In the genomic region with DNA sequence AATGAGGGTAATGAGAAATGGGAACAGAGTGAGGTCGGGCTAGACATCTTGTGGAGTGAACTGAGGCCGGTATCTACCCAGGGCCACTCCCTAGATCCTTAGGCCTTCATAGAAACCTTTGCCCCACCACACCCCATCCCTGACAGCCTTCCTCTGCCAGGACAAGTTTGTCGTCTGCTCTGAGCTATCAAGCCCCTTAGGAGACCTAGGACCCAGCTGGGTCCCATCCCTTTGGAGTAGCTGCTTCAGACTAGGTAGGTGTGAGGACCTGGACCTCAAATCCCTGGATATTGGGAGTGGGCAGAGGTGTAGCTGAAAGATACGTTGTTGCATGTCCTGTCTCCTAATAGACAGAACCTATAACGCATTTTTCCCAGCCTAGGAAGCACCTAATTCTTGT, we compare ENCODE assay signal across 15 cellular contexts. TPM values are rescaled to one million over a fixed set of nuclear protein-coding genes. Genes with fewer than 3 reads are reported as not detected.
A peak's percentile ranks its signal among the peaks of the same experiment; 100 is the strongest.
DNase-seq lines count a peak whose midpoint lies in the region; ATAC-seq and TF ChIP-seq lines count a peak whose summit lies in the region.
"Had no signal": no experiment of that assay in that cellular context is flagged by ENCODE, and none has a peak within 500 bp of the region (broad histone marks: within the 10 kb centered on the region; RNA-seq: fewer than 3 reads in every experiment).

A gene (plus strand): TSS at position 136 of the 400 bp plus-strand sequence. CDS start 278 bp downstream, outside the sequence.

- H4K20me1 ChIP-seq in smooth muscle cell (ENCODE audit: low read depth) = peaks cover 5% of the 10 kb centered on the region

- WGBS in esophagus squamous epithelium, 2 donors = 63 to 77% methylated on average over 4 of the region's 5 CpGs
- 91% methylated on average over 5 of the region's 5 CpGs for WGBS in smooth muscle cell (ENCODE audit: low lambda C conversion rate)

- H3F3A ChIP-seq in smooth muscle cell (ENCODE audit: low read depth) = peaks cover 25% of the 10 kb centered on the region

- H3K9me3 ChIP-seq in Peyer's patch = peaks cover 0 to 4% (median 0%) of the 10 kb centered on the region in 4 donors
- no peaks in the 10 kb centered on the region for H3K9me3 ChIP-seq in esophagus squamous epithelium
- H3K9me3 ChIP-seq in smooth muscle cell (replicated peaks; ENCODE audit: low read depth) = no peaks in the 10 kb centered on the region

- H3K4me3 Mint-ChIP-seq in activated CD4-positive, alpha-beta T cell treated with anti-CD3 and anti-CD28 coated beads for 36 hours = peak within 1 kb of the TSS; percentile 75

- peaks cover 40% of the 10 kb centered on the region for H3K4me1 Mint-ChIP-seq in activated CD4-positive, alpha-beta T cell treated with anti-CD3 and anti-CD28 coated beads for 36 hours

- POLR2A ChIA-PET in activated CD4-positive, alpha-beta T cell treated with anti-CD3 and anti-CD28 coated beads for 36 hours (lab: Charles Lee) = no interaction called here

- H3K79me2 ChIP-seq in smooth muscle cell (ENCODE audit: low read depth) = no peaks in the 10 kb centered on the region

- TF ChIP-seq POLR2A in Peyer's patch (IDR thresholded peaks at IDR 0.05) (peak; percentile 77 to 91), esophagus squamous epithelium (IDR thresholded peaks at IDR 0.05) (no peak)

- H3K27ac Mint-ChIP-seq in activated CD4-positive, alpha-beta T cell treated with anti-CD3 and anti-CD28 coated beads for 36 hours = no peak within 1 kb of the TSS
- H3K27ac Mint-ChIP-seq: activated naive CD4-positive, alpha-beta T cell treated with anti-CD3 and anti-CD28 coated beads for 36 hours; memory B cell had no signal

- no peak within 1 kb of the TSS for H2AFZ ChIP-seq in smooth muscle cell (ENCODE audit: low read depth)

- ATAC-seq in activated CD4-positive, alpha-beta T cell treated with anti-CD3 and anti-CD28 coated beads for 36 hours = no peak
- ATAC-seq: HepG2, Panc1 had no signal

- H3K4me3 ChIP-seq in Peyer's patch (peak within 1 kb of the TSS in 3 of 4 donors; percentile 22 to 84 (median 80)), esophagus squamous epithelium (no peak within 1 kb of the TSS), smooth muscle cell (no peak within 1 kb of the TSS)

- H3K27ac ChIP-seq in Peyer's patch = peak within 1 kb of the TSS in 3 of 4 donors; percentile 79 to 97 (median 96)
- H3K27ac ChIP-seq in esophagus squamous epithelium = peak within 1 kb of the TSS; percentile 94 to 98 (median 96)
- H3K27ac ChIP-seq in smooth muscle cell (ENCODE audit: low read depth) = peak within 1 kb of the TSS; percentile 31

- no peaks in the 10 kb centered on the region for H3K36me3 Mint-ChIP-seq in activated CD4-positive, alpha-beta T cell treated with anti-CD3 and anti-CD28 coated beads for 36 hours (ENCODE audit: low read depth)
- H3K36me3 Mint-ChIP-seq: memory B cell had no signal

- no peaks in the 10 kb centered on the region for H3K27me3 Mint-ChIP-seq in activated CD4-positive, alpha-beta T cell treated with anti-CD3 and anti-CD28 coated beads for 36 hours

- DNase-seq in activated CD4-positive, alpha-beta T cell treated with anti-CD3 and anti-CD28 coated beads for 36 hours = no peak
- DNase-seq in activated CD4-positive, alpha-beta T cell treated with anti-CD3 and anti-CD28 coated beads, Interleukin-2, amount 50 U/mL, for 1 hour = no peak
- DNase-seq in Peyer's patch (peak in 2 of 3 donors; percentile 79 to 86), esophagus squamous epithelium (lab: John Stamatoyannopoulos, UW) (no peak), smooth muscle cell (lab: John Stamatoyannopoulos, UW; ENCODE audit: unreplicated experiment) (no peak), NCI-H345 (lab: John Stamatoyannopoulos, UW) (no peak), NCI-H345 treated with DMSO at 0.1 percent for 48 hours (lab: John Stamatoyannopoulos, UW; ENCODE audit: unreplicated experiment) (no peak)
- DNase-seq in activated CD8-positive, alpha-beta memory T cell treated with anti-CD3 and anti-CD28 coated beads for 24 hours = no peak
- DNase-seq: ACHN; activated naive CD4-positive, alpha-beta T cell treated with anti-CD3 and anti-CD28 coated beads for 36 hours had no signal

- H3K4me1 ChIP-seq in Peyer's patch (peaks cover 0 to 53% (median 11%) of the 10 kb centered on the region in 4 donors), esophagus squamous epithelium (peaks cover 30 to 92% (median 63%) of the 10 kb centered on the region in 3 donors), smooth muscle cell (ENCODE audit: low read depth) (peaks cover 49% of the 10 kb centered on the region)

- H3K36me3 ChIP-seq in Peyer's patch (no peaks in the 10 kb centered on the region), esophagus squamous epithelium (no peaks in the 10 kb centered on the region), smooth muscle cell (ENCODE audit: low read depth) (no peaks in the 10 kb centered on the region)

- no peak within 1 kb of the TSS for H3K9ac ChIP-seq in smooth muscle cell (ENCODE audit: low read depth)

- intact Hi-C loops in activated CD4-positive, alpha-beta T cell treated with anti-CD3 and anti-CD28 coated beads for 36 hours (cut with DNase I, micrococcal nuclease) = loop anchor here (5.0 kb wide), 3 partner anchors 356 to 644 kb away; a partner anchor contains a TSS
- intact Hi-C loops in esophagus squamous epithelium (cut with DNase I) = no loop called here

- CTCF ChIA-PET in activated CD4-positive, alpha-beta T cell treated with anti-CD3 and anti-CD28 coated beads for 36 hours (lab: Charles Lee) = interaction anchor here (0.6 to 6.1 kb wide), 5 partner anchors 8 to 98 kb away, joined by 3 to 66 read pairs (median 15); no protein-coding TSS in a partner anchor

- H3K27me3 ChIP-seq in Peyer's patch (no peaks in the 10 kb centered on the region), esophagus squamous epithelium (no peaks in the 10 kb centered on the region), smooth muscle cell (ENCODE audit: low read depth) (no peaks in the 10 kb centered on the region)

- H3K4me2 ChIP-seq in smooth muscle cell = no peak within 1 kb of the TSS

- H3K9me3 Mint-ChIP-seq in activated CD4-positive, alpha-beta T cell treated with anti-CD3 and anti-CD28 coated beads for 36 hours (ENCODE audit: low read depth) = no peaks in the 10 kb centered on the region
- H3K9me3 Mint-ChIP-seq: activated naive CD4-positive, alpha-beta T cell treated with anti-CD3 and anti-CD28 coated beads for 36 hours; memory B cell had no signal

- no peak for TF ChIP-seq CTCF in Peyer's patch (IDR thresholded peaks at IDR 0.05)
- no peak for TF ChIP-seq CTCF in esophagus squamous epithelium (IDR thresholded peaks at IDR 0.05)
- no peak for TF ChIP-seq CTCF in smooth muscle cell (IDR thresholded peaks at IDR 0.05; ENCODE audit: borderline replicate concordance, insufficient read depth, poor library complexity, severe bottlenecking)

RNA-seq across cellular contexts. Expression of the gene that starts here (rescaled TPM):
- under 1 TPM in 1 of 2 experiments, not detected in 1; 0.44 TPM for total RNA-seq in activated CD4-positive, alpha-beta T cell treated with anti-CD3 and anti-CD28 coated beads for 36 hours
- total RNA-seq in Peyer's patch (100 to 1,000 TPM in 3 of 4 donors, 1 to 10 TPM in 1; 9.1 to 140 (median 124) TPM), esophagus squamous epithelium (1 to 10 TPM in 1 of 4 donors, under 1 TPM in 1, not detected in 2; 0.95 to 1.5 TPM), smooth muscle cell (1.0 TPM in 1 of 2 replicates, not detected in the other)
- 0.41 TPM in 1 of 2 replicates, not detected in the other for polyA plus RNA-seq in smooth muscle cell
- total RNA-seq: activated naive CD4-positive, alpha-beta T cell treated with anti-CD3 and anti-CD28 coated beads for 36 hours; G401; skeletal muscle tissue had no signal

Comparison
In these comparisons a context has a peak if more than half of its experiments do, and no peak if none do; other contexts are left out.
1. DNase-seq: peak in Peyer's patch (2 of 3); none in activated CD4-positive, alpha-beta T cell treated with anti-CD3 and anti-CD28 coated beads for 36 hours (single experiment), activated CD4-positive, alpha-beta T cell treated with anti-CD3 and anti-CD28 coated beads, Interleukin-2, amount 50 U/mL, for 1 hour (single experiment), esophagus squamous epithelium (single experiment), smooth muscle cell (single experiment), activated CD8-positive, alpha-beta memory T cell treated with anti-CD3 and anti-CD28 coated beads for 24 hours (single experiment), NCI-H345 (single experiment) and NCI-H345 treated with DMSO at 0.1 percent for 48 hours (single experiment).
2. H3K27ac ChIP-seq: peak in every context shown above with its lines; median percentile 96 in Peyer's patch; 96 in esophagus squamous epithelium; 31 in smooth muscle cell.
3. H3K4me3 ChIP-seq: peak in Peyer's patch (3 of 4); none in esophagus squamous epithelium (0 of 4) and smooth muscle cell (single experiment).
4. POLR2A ChIP-seq: peak in Peyer's patch (2 of 2); none in esophagus squamous epithelium (0 of 4).